In genomic region chr16:73047536-73048291, GRCh38 we compare ENCODE assay signal across 8 cellular contexts. TPM values are rescaled to one million over a fixed set of nuclear protein-coding genes. Genes with fewer than 3 reads are reported as not detected.
DNase-seq lines count a peak whose midpoint lies in the region; ATAC-seq and TF ChIP-seq lines count a peak whose summit lies in the region.

TSS of gene ZFHX3 (minus strand) at chr16:73048128. CDS start at chr16:72960145, 87,983 bp downstream.

- CTCF ChIA-PET in WTC11 (lab: Charles Lee), result interaction anchor here (0.6 to 2.1 kb wide), 5 partner anchors 11 to 203 kb away, joined by 3 to 9 read pairs (median 4); no protein-coding TSS in a partner anchor

- no peak for TF ChIP-seq CTCF in WTC11 (IDR thresholded peaks at IDR 0.05)
- no peak for TF ChIP-seq CTCF in epithelial cell of proximal tubule (conservative IDR thresholded peaks at IDR 0.05; ENCODE audit: low read depth, low read length)
- no peak for TF ChIP-seq CTCF in upper lobe of right lung (IDR thresholded peaks at IDR 0.05)

- ATAC-seq in GM21529 (IDR thresholded peaks at IDR 0.05; ENCODE audit: unreplicated experiment) (peak; percentile 76), WTC11 (peak; percentile 60), upper lobe of right lung (peak; percentile 82)

- H3K9me3 ChIP-seq in HUES64 (ENCODE audit: insufficient read depth, low read depth, low read length) (no peaks in the 10 kb centered on the region), upper lobe of right lung (no peaks in the 10 kb centered on the region)

- intact Hi-C loops in upper lobe of right lung (cut with DNase I), result no loop called here

- H3K4me1 ChIP-seq in HUES64 (ENCODE audit: insufficient read depth, low read length) (peaks cover 76% of the 10 kb centered on the region), upper lobe of right lung (peaks cover 45% of the 10 kb centered on the region)

- whole genome bisulfite sequencing in HUES64, result under 1% methylated on average over 64 of the region's 64 CpGs

- H3K27ac Mint-ChIP-seq in WTC11, result no peak within 1 kb of the TSS; the same call in 1 of the 2 replicates

- H3K9me3 Mint-ChIP-seq in WTC11, result no peaks in the 10 kb centered on the region

- DNase-seq in NCI-H2029 (lab: John Stamatoyannopoulos, UW) (peak; percentile 37), NCI-H2029 treated with DMSO at 0.1 percent for 48 hours (lab: John Stamatoyannopoulos, UW) (no peak), WTC11 (ENCODE audit: low spot score) (peak; percentile 78), epithelial cell of proximal tubule (ENCODE audit: low read depth) (no peak), mucosa of gallbladder (ENCODE audit: low spot score) (peak; percentile 53), upper lobe of right lung (peak; percentile 89)

- H3K36me3 ChIP-seq in HUES64 (ENCODE audit: insufficient read depth, low read length) (no peaks in the 10 kb centered on the region), upper lobe of right lung (no peaks in the 10 kb centered on the region)

- H3K4me3 ChIP-seq in HUES64 (ENCODE audit: low read length) (peak within 1 kb of the TSS; percentile 54), epithelial cell of proximal tubule (ENCODE audit: low read depth, low read length) (peak within 1 kb of the TSS; percentile 83), upper lobe of right lung (peak within 1 kb of the TSS; percentile 71)

- peaks cover 97% of the 10 kb centered on the region for H3K27me3 ChIP-seq in HUES64 (ENCODE audit: insufficient read depth, low read length)
- no peaks in the 10 kb centered on the region for H3K27me3 ChIP-seq in upper lobe of right lung

- H3K27ac ChIP-seq in HUES64 (ENCODE audit: low read depth, low read length), result no peak within 1 kb of the TSS
- H3K27ac ChIP-seq in upper lobe of right lung, result peak within 1 kb of the TSS; percentile 91

- POLR2A ChIA-PET in WTC11 (lab: Charles Lee), result interaction anchor here (0.7 to 1.5 kb wide), 2 partner anchors 15 to 19 kb away, joined by 3 to 4 read pairs; no protein-coding TSS in a partner anchor

- peaks cover 49% of the 10 kb centered on the region for H3K27me3 Mint-ChIP-seq in WTC11 (ENCODE audit: low read depth)

- no peaks in the 10 kb centered on the region for H3K36me3 Mint-ChIP-seq in WTC11

- H3K4me1 Mint-ChIP-seq in WTC11, result peaks cover 54% of the 10 kb centered on the region

- H3K9ac ChIP-seq in HUES64 (ENCODE audit: low read depth, low read length), result peak within 1 kb of the TSS; percentile 50

- peak within 1 kb of the TSS; percentile 65 for H3K4me3 Mint-ChIP-seq in WTC11

TF ChIP-seq in WTC11, 78 proteins besides CTCF, POLR2A, EP300 and RAD21 (continues in another document):
- TF ChIP-seq SMAD3 (CRISPR knock-in tag; IDR thresholded peaks at IDR 0.05; ENCODE audit: borderline replicate concordance), result peak; percentile 51; the same call in 1 of the 2 replicates
- no peak for TF ChIP-seq PREB (CRISPR knock-in tag; IDR thresholded peaks at IDR 0.05; ENCODE audit: borderline replicate concordance)
- TF ChIP-seq, protein P1, sequence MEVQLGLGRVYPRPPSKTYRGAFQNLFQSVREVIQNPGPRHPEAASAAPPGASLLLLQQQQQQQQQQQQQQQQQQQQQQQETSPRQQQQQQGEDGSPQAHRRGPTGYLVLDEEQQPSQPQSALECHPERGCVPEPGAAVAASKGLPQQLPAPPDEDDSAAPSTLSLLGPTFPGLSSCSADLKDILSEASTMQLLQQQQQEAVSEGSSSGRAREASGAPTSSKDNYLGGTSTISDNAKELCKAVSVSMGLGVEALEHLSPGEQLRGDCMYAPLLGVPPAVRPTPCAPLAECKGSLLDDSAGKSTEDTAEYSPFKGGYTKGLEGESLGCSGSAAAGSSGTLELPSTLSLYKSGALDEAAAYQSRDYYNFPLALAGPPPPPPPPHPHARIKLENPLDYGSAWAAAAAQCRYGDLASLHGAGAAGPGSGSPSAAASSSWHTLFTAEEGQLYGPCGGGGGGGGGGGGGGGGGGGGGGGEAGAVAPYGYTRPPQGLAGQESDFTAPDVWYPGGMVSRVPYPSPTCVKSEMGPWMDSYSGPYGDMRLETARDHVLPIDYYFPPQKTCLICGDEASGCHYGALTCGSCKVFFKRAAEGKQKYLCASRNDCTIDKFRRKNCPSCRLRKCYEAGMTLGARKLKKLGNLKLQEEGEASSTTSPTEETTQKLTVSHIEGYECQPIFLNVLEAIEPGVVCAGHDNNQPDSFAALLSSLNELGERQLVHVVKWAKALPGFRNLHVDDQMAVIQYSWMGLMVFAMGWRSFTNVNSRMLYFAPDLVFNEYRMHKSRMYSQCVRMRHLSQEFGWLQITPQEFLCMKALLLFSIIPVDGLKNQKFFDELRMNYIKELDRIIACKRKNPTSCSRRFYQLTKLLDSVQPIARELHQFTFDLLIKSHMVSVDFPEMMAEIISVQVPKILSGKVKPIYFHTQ (CRISPR knock-in tag; IDR thresholded peaks at IDR 0.05), result no peak
- TF ChIP-seq ATF1 (CRISPR knock-in tag; IDR thresholded peaks at IDR 0.05), result no peak
- peak; percentile 93 for TF ChIP-seq FOXP4 (CRISPR knock-in tag; IDR thresholded peaks at IDR 0.05)
- TF ChIP-seq EMX1 (CRISPR knock-in tag; IDR thresholded peaks at IDR 0.05), result no peak
- TF ChIP-seq RORB (CRISPR knock-in tag; IDR thresholded peaks at IDR 0.05), result no peak
- TF ChIP-seq TEAD4 (CRISPR knock-in tag; IDR thresholded peaks at IDR 0.05), result no peak
- no peak for TF ChIP-seq FOXJ3 (CRISPR knock-in tag; IDR thresholded peaks at IDR 0.05; ENCODE audit: borderline replicate concordance)
- TF ChIP-seq ZNF396 (CRISPR knock-in tag; IDR thresholded peaks at IDR 0.05; ENCODE audit: borderline replicate concordance), result no peak
- no peak for TF ChIP-seq IRF1 (CRISPR knock-in tag; IDR thresholded peaks at IDR 0.05)
- TF ChIP-seq IRF2 (CRISPR knock-in tag; IDR thresholded peaks at IDR 0.05; ENCODE audit: borderline replicate concordance, low read depth), result no peak
- TF ChIP-seq FOXP1 (CRISPR knock-in tag; IDR thresholded peaks at IDR 0.05; ENCODE audit: borderline replicate concordance), result 0 out of 2 replicates have a peak, but pooled peaks have one; percentile 24
- TF ChIP-seq TP53 (CRISPR knock-in tag; IDR thresholded peaks at IDR 0.05), result no peak
- no peak for TF ChIP-seq MYBL2 (CRISPR knock-in tag; IDR thresholded peaks at IDR 0.05)
- TF ChIP-seq CBFB (CRISPR knock-in tag; IDR thresholded peaks at IDR 0.05; ENCODE audit: low read depth), result peak; percentile 61; the same call in 1 of the 2 replicates
- TF ChIP-seq, protein P2, sequence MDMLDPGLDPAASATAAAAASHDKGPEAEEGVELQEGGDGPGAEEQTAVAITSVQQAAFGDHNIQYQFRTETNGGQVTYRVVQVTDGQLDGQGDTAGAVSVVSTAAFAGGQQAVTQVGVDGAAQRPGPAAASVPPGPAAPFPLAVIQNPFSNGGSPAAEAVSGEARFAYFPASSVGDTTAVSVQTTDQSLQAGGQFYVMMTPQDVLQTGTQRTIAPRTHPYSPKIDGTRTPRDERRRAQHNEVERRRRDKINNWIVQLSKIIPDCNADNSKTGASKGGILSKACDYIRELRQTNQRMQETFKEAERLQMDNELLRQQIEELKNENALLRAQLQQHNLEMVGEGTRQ (CRISPR knock-in tag; IDR thresholded peaks at IDR 0.05), result peak; percentile 42; the same call in 1 of the 2 replicates
- TF ChIP-seq SP1 (CRISPR knock-in tag; conservative IDR thresholded peaks at IDR 0.05), result peak; percentile 50; the same call in 1 of the 2 replicates
- TF ChIP-seq CREB1 (CRISPR knock-in tag; IDR thresholded peaks at IDR 0.05), result no peak
- TF ChIP-seq TEAD1 (CRISPR knock-in tag; IDR thresholded peaks at IDR 0.05), result no peak

RNA-seq across cellular contexts. Expression of gene ZFHX3, which starts in this region (rescaled TPM):
- 1.3 TPM for polyA plus RNA-seq in HUES64 (2013, experiment 1 of 2)
- polyA plus RNA-seq in HUES64 (2013, experiment 2 of 2), result 2.5 TPM
- 2.7 to 5.7 TPM (median 3.1 TPM) in 3 replicates for total RNA-seq in WTC11 (2021)
- total RNA-seq in epithelial cell of proximal tubule, result 7.2 and 9.6 TPM in 2 replicates
- total RNA-seq in mucosa of gallbladder, result 51.4 TPM
- 29.0 TPM for total RNA-seq in upper lobe of right lung

Comparison
In these comparisons a context has a peak if more than half of its experiments do, and no peak if none do; other contexts are left out.
1. DNase-seq: peak in NCI-H2029 (single experiment), WTC11 (single experiment), mucosa of gallbladder (single experiment) and upper lobe of right lung (single experiment); none in NCI-H2029 treated with DMSO at 0.1 percent for 48 hours (single experiment) and epithelial cell of proximal tubule (single experiment).
2. Peak in every context shown above with its lines, with median percentiles within 50 percentile points of each other: ATAC-seq and H3K4me3 ChIP-seq.